ENCODE assay signal across 18 cellular contexts in genomic region chr6:168448243-168448855, GRCh38. TPM values are rescaled to one million over a fixed set of nuclear protein-coding genes. Genes with fewer than 3 reads are reported as not detected.
DNase-seq lines count a peak whose midpoint lies in the region; ATAC-seq and TF ChIP-seq lines count a peak whose summit lies in the region.
"Had no signal": no experiment of that assay in that cellular context is flagged by ENCODE, and none has a peak within 500 bp of the region (broad histone marks: within the 10 kb centered on the region; RNA-seq: fewer than 3 reads in every experiment).

No MANE protein-coding gene starts in this region.

- peak overlapping the region; percentile 54 to 61 for H3K27ac ChIP-seq in thoracic aorta
- H3K27ac ChIP-seq: 22Rv1, A549 had no signal

- H3K9me3 ChIP-seq in thoracic aorta: no peaks in the 10 kb centered on the region
- H3K9me3 ChIP-seq: A549 had no signal

- peaks cover 5% of the 10 kb centered on the region for H3K4me1 Mint-ChIP-seq in memory B cell

- no peaks in the 10 kb centered on the region for H3K36me3 ChIP-seq in thoracic aorta

- H3K4me3 Mint-ChIP-seq in memory B cell: no peak overlapping the region
- H3K4me3 Mint-ChIP-seq: CD14-positive monocyte; CD4-positive, alpha-beta memory T cell; H9 had no signal

- peaks cover 20% of the 10 kb centered on the region for H3K27me3 Mint-ChIP-seq in memory B cell

- H3K27ac Mint-ChIP-seq in memory B cell: peak overlapping the region; percentile 86
- H3K27ac Mint-ChIP-seq: CD14-positive monocyte; CD4-positive, alpha-beta memory T cell; H9 had no signal

- H3K4me1 ChIP-seq in thoracic aorta (ENCODE audit: control insufficient read depth in 1 of 2, low read depth in 2 of 2): peaks cover 32 to 81% of the 10 kb centered on the region in 2 donors
- H3K4me1 ChIP-seq: A549 had no signal

- H3K27me3 ChIP-seq in thoracic aorta (replicated peaks; ENCODE audit: insufficient read depth): no peaks in the 10 kb centered on the region

- ATAC-seq in memory B cell (ENCODE audit: low read depth): no peak
- no peak for ATAC-seq in thoracic aorta (ENCODE audit: insufficient number of reproducible peaks, low FRiP score, low read depth)
- ATAC-seq in HG03342 (IDR thresholded peaks at IDR 0.05; ENCODE audit: unreplicated experiment): no peak
- ATAC-seq: A549, GM12878 had no signal

- no peak overlapping the region for H3K4me3 ChIP-seq in thoracic aorta
- H3K4me3 ChIP-seq: A549, GM12878 had no signal

- H3K36me3 Mint-ChIP-seq in memory B cell: no peaks in the 10 kb centered on the region
- H3K36me3 Mint-ChIP-seq: CD14-positive monocyte; CD4-positive, alpha-beta memory T cell had no signal

- DNase-seq in activated CD8-positive, alpha-beta memory T cell treated with anti-CD3 and anti-CD28 coated beads for 24 hours: peak; percentile 9
- no peak for DNase-seq in activated CD8-positive, alpha-beta memory T cell treated with anti-CD3 and anti-CD28 coated beads, Interleukin-2, amount 50 U/mL, for 48 hours
- no peak for DNase-seq in memory B cell (ENCODE audit: low spot score in 2 of 2)
- no peak for DNase-seq in thoracic aorta (ENCODE audit: low spot score)
- DNase-seq in NK-92 treated with Interleukin-12 subunit alpha and Interleukin-12 subunit beta, amount 100 ng/mL, for 24 hours (lab: John Stamatoyannopoulos, UW): no peak
- no peak for DNase-seq in putamen (ENCODE audit: low spot score)
- DNase-seq: AML-193; Calu3; CD4-positive, alpha-beta memory T cell; DMS79 treated with DMSO at 0.1 percent for 48 hours; GOT3; H9 had no signal

- peaks cover 6% of the 10 kb centered on the region for H3K9me3 Mint-ChIP-seq in memory B cell
- H3K9me3 Mint-ChIP-seq: H9 had no signal

- no peak for TF ChIP-seq CTCF in thoracic aorta (IDR thresholded peaks at IDR 0.05)

RNA-seq across cellular contexts. Expression of gene SMOC2, which starts 7.4 kb away (rescaled TPM):
- 100 to 1,000 TPM; 334 to 424 TPM for total RNA-seq in thoracic aorta
- total RNA-seq: CD4-positive, alpha-beta memory T cell; HT-29 had no signal
